Comparison of ENCODE assay signal across 2 cellular contexts in the genomic region with DNA sequence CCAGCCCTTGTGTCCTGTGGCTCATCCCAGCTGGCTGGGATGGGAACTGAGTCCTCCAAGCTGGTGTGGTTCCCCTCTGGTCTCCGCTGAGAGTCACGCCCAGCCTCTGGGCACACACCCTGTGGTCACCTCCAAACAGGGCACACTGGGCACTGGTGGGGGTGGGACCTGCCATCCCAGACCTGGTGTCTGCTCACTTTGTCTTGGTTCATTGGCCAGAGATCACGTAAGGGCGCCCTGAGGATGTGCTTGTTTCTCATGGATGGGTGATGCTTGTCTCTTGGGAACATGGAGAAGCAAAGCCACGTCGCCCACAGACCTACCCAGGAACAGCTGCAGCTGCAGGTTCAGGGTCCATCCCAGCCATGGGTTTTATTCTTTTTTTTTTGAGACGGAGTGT.
TF ChIP-seq lines count a peak whose summit lies in the region.

No MANE protein-coding gene starts in this region.

TF ChIP-seq in IMR-90, 13 proteins besides CTCF, POLR2A, EP300 and RAD21:
- TF ChIP-seq CEBPB (IDR thresholded peaks at IDR 0.05; ENCODE audit: low read depth, low read length) (no peak), MXI1 (IDR thresholded peaks at IDR 0.05; ENCODE audit: borderline replicate concordance, low read depth, low read length) (no peak), MAZ (IDR thresholded peaks at IDR 0.05; ENCODE audit: borderline replicate concordance, low read depth, low read length) (no peak), RFX5 (IDR thresholded peaks at IDR 0.05; ENCODE audit: low read depth, low read length) (no peak), FOS (IDR thresholded peaks at IDR 0.05; ENCODE audit: low read depth, low read length) (no peak), RCOR1 (IDR thresholded peaks at IDR 0.05; ENCODE audit: insufficient replicate concordance, low read length) (no peak), NFE2L2 (IDR thresholded peaks at IDR 0.05; ENCODE audit: low read depth, low read length) (no peak)
- TF ChIP-seq, protein P1, sequence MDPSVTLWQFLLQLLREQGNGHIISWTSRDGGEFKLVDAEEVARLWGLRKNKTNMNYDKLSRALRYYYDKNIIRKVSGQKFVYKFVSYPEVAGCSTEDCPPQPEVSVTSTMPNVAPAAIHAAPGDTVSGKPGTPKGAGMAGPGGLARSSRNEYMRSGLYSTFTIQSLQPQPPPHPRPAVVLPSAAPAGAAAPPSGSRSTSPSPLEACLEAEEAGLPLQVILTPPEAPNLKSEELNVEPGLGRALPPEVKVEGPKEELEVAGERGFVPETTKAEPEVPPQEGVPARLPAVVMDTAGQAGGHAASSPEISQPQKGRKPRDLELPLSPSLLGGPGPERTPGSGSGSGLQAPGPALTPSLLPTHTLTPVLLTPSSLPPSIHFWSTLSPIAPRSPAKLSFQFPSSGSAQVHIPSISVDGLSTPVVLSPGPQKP (IDR thresholded peaks at IDR 0.05; ENCODE audit: borderline replicate concordance, low read depth, low read length), result no peak

TF ChIP-seq in WTC11, 78 proteins besides CTCF, POLR2A, EP300 and RAD21:
- TF ChIP-seq, protein P2, sequence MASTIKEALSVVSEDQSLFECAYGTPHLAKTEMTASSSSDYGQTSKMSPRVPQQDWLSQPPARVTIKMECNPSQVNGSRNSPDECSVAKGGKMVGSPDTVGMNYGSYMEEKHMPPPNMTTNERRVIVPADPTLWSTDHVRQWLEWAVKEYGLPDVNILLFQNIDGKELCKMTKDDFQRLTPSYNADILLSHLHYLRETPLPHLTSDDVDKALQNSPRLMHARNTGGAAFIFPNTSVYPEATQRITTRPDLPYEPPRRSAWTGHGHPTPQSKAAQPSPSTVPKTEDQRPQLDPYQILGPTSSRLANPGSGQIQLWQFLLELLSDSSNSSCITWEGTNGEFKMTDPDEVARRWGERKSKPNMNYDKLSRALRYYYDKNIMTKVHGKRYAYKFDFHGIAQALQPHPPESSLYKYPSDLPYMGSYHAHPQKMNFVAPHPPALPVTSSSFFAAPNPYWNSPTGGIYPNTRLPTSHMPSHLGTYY (CRISPR knock-in tag; IDR thresholded peaks at IDR 0.05), result no peak
- TF ChIP-seq, protein P3, sequence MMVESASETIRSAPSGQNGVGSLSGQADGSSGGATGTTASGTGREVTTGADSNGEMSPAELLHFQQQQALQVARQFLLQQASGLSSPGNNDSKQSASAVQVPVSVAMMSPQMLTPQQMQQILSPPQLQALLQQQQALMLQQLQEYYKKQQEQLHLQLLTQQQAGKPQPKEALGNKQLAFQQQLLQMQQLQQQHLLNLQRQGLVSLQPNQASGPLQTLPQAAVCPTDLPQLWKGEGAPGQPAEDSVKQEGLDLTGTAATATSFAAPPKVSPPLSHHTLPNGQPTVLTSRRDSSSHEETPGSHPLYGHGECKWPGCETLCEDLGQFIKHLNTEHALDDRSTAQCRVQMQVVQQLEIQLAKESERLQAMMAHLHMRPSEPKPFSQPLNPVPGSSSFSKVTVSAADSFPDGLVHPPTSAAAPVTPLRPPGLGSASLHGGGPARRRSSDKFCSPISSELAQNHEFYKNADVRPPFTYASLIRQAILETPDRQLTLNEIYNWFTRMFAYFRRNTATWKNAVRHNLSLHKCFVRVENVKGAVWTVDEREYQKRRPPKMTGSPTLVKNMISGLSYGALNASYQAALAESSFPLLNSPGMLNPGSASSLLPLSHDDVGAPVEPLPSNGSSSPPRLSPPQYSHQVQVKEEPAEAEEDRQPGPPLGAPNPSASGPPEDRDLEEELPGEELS (CRISPR knock-in tag; IDR thresholded peaks at IDR 0.05), result no peak
- TF ChIP-seq TP53 (CRISPR knock-in tag; IDR thresholded peaks at IDR 0.05), result no peak
- TF ChIP-seq, protein P4, sequence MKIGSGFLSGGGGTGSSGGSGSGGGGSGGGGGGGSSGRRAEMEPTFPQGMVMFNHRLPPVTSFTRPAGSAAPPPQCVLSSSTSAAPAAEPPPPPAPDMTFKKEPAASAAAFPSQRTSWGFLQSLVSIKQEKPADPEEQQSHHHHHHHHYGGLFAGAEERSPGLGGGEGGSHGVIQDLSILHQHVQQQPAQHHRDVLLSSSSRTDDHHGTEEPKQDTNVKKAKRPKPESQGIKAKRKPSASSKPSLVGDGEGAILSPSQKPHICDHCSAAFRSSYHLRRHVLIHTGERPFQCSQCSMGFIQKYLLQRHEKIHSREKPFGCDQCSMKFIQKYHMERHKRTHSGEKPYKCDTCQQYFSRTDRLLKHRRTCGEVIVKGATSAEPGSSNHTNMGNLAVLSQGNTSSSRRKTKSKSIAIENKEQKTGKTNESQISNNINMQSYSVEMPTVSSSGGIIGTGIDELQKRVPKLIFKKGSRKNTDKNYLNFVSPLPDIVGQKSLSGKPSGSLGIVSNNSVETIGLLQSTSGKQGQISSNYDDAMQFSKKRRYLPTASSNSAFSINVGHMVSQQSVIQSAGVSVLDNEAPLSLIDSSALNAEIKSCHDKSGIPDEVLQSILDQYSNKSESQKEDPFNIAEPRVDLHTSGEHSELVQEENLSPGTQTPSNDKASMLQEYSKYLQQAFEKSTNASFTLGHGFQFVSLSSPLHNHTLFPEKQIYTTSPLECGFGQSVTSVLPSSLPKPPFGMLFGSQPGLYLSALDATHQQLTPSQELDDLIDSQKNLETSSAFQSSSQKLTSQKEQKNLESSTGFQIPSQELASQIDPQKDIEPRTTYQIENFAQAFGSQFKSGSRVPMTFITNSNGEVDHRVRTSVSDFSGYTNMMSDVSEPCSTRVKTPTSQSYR (CRISPR knock-in tag; IDR thresholded peaks at IDR 0.05), result no peak
- TF ChIP-seq ETV6 (CRISPR knock-in tag; IDR thresholded peaks at IDR 0.05), result no peak
- no peak for TF ChIP-seq ZNF671 (CRISPR knock-in tag; IDR thresholded peaks at IDR 0.05)
- TF ChIP-seq, protein P5, sequence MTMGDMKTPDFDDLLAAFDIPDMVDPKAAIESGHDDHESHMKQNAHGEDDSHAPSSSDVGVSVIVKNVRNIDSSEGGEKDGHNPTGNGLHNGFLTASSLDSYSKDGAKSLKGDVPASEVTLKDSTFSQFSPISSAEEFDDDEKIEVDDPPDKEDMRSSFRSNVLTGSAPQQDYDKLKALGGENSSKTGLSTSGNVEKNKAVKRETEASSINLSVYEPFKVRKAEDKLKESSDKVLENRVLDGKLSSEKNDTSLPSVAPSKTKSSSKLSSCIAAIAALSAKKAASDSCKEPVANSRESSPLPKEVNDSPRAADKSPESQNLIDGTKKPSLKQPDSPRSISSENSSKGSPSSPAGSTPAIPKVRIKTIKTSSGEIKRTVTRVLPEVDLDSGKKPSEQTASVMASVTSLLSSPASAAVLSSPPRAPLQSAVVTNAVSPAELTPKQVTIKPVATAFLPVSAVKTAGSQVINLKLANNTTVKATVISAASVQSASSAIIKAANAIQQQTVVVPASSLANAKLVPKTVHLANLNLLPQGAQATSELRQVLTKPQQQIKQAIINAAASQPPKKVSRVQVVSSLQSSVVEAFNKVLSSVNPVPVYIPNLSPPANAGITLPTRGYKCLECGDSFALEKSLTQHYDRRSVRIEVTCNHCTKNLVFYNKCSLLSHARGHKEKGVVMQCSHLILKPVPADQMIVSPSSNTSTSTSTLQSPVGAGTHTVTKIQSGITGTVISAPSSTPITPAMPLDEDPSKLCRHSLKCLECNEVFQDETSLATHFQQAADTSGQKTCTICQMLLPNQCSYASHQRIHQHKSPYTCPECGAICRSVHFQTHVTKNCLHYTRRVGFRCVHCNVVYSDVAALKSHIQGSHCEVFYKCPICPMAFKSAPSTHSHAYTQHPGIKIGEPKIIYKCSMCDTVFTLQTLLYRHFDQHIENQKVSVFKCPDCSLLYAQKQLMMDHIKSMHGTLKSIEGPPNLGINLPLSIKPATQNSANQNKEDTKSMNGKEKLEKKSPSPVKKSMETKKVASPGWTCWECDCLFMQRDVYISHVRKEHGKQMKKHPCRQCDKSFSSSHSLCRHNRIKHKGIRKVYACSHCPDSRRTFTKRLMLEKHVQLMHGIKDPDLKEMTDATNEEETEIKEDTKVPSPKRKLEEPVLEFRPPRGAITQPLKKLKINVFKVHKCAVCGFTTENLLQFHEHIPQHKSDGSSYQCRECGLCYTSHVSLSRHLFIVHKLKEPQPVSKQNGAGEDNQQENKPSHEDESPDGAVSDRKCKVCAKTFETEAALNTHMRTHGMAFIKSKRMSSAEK (CRISPR knock-in tag; IDR thresholded peaks at IDR 0.05; ENCODE audit: borderline replicate concordance), result no peak
- no peak for TF ChIP-seq GTF2I (CRISPR knock-in tag; conservative IDR thresholded peaks at IDR 0.05)
- TF ChIP-seq RELA (CRISPR knock-in tag; IDR thresholded peaks at IDR 0.05; ENCODE audit: borderline replicate concordance), result no peak
- TF ChIP-seq TEAD1 (CRISPR knock-in tag; IDR thresholded peaks at IDR 0.05), result no peak
- no peak for TF ChIP-seq ZNF396 (CRISPR knock-in tag; IDR thresholded peaks at IDR 0.05; ENCODE audit: borderline replicate concordance)
- no peak for TF ChIP-seq FOXJ3 (CRISPR knock-in tag; IDR thresholded peaks at IDR 0.05; ENCODE audit: borderline replicate concordance)
- TF ChIP-seq, protein P6, sequence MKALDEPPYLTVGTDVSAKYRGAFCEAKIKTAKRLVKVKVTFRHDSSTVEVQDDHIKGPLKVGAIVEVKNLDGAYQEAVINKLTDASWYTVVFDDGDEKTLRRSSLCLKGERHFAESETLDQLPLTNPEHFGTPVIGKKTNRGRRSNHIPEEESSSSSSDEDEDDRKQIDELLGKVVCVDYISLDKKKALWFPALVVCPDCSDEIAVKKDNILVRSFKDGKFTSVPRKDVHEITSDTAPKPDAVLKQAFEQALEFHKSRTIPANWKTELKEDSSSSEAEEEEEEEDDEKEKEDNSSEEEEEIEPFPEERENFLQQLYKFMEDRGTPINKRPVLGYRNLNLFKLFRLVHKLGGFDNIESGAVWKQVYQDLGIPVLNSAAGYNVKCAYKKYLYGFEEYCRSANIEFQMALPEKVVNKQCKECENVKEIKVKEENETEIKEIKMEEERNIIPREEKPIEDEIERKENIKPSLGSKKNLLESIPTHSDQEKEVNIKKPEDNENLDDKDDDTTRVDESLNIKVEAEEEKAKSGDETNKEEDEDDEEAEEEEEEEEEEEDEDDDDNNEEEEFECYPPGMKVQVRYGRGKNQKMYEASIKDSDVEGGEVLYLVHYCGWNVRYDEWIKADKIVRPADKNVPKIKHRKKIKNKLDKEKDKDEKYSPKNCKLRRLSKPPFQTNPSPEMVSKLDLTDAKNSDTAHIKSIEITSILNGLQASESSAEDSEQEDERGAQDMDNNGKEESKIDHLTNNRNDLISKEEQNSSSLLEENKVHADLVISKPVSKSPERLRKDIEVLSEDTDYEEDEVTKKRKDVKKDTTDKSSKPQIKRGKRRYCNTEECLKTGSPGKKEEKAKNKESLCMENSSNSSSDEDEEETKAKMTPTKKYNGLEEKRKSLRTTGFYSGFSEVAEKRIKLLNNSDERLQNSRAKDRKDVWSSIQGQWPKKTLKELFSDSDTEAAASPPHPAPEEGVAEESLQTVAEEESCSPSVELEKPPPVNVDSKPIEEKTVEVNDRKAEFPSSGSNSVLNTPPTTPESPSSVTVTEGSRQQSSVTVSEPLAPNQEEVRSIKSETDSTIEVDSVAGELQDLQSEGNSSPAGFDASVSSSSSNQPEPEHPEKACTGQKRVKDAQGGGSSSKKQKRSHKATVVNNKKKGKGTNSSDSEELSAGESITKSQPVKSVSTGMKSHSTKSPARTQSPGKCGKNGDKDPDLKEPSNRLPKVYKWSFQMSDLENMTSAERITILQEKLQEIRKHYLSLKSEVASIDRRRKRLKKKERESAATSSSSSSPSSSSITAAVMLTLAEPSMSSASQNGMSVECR (CRISPR knock-in tag; IDR thresholded peaks at IDR 0.05; ENCODE audit: borderline replicate concordance), result no peak
- no peak for TF ChIP-seq ATF1 (CRISPR knock-in tag; IDR thresholded peaks at IDR 0.05)
- no peak for TF ChIP-seq NFYB (CRISPR knock-in tag; conservative IDR thresholded peaks at IDR 0.05; ENCODE audit: low read depth)
- no peak for TF ChIP-seq CREM (CRISPR knock-in tag; IDR thresholded peaks at IDR 0.05)
- no peak for TF ChIP-seq SOX15 (CRISPR knock-in tag; IDR thresholded peaks at IDR 0.05)
- no peak for TF ChIP-seq SMAD4 (CRISPR knock-in tag; IDR thresholded peaks at IDR 0.05)
- TF ChIP-seq, protein P7, sequence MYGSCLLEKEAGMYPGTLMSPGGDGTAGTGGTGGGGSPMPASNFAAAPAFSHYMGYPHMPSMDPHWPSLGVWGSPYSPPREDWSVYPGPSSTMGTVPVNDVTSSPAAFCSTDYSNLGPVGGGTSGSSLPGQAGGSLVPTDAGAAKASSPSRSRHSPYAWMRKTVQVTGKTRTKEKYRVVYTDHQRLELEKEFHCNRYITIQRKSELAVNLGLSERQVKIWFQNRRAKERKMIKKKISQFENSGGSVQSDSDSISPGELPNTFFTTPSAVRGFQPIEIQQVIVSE (CRISPR knock-in tag; IDR thresholded peaks at IDR 0.05; ENCODE audit: borderline replicate concordance), result no peak
- TF ChIP-seq NR1H2 (CRISPR knock-in tag; IDR thresholded peaks at IDR 0.05), result no peak
